ENCODE assay signal across 8 cellular contexts in genomic region chr19:13834308-13834790, GRCh38. TPM values are rescaled to one million over a fixed set of nuclear protein-coding genes. Genes with fewer than 3 reads are reported as not detected.
DNase-seq lines count a peak whose midpoint lies in the region; ATAC-seq and TF ChIP-seq lines count a peak whose summit lies in the region.

No MANE protein-coding gene starts in this region.

- WGBS in transverse colon (ENCODE audit: low coverage in 1 of 2), 2 donors, result 65% methylated on average over 9 of the region's 9 CpGs; no CpG with 5 or more reads in 1 of the 2 donors

- intact Hi-C loops in activated naive CD4-positive, alpha-beta T cell treated with anti-CD3 and anti-CD28 coated beads for 36 hours (cut with micrococcal nuclease), result no loop called here
- intact Hi-C loops in transverse colon (cut with DNase I; ENCODE audit: low total_unique reads), result no loop called here

- in situ Hi-C loops in transverse colon (cut with MboI; ENCODE audit: low pct_ligation_motif_present in 1 of 4, low pct_unique_long_range_greater_than_20kb in 1 of 4, low sequenced_read_pairs in 3 of 4), result no loop called here

- H3K4me3 Mint-ChIP-seq in activated naive CD4-positive, alpha-beta T cell treated with anti-CD3 and anti-CD28 coated beads for 36 hours, result peak overlapping the region; percentile 44
- no peak overlapping the region for H3K4me3 Mint-ChIP-seq in activated naive CD8-positive, alpha-beta T cell treated with anti-CD3 and anti-CD28 coated beads for 36 hours

- peak overlapping the region; percentile 99 to 100 (median 100) for H3K27ac ChIP-seq in transverse colon

- H3K4me3 ChIP-seq in transverse colon, result peak overlapping the region in 1 of 4 donors; percentile 35

- TF ChIP-seq EP300 in transverse colon (IDR thresholded peaks at IDR 0.05; ENCODE audit: low read depth), result no peak

- H3K27ac Mint-ChIP-seq in activated naive CD4-positive, alpha-beta T cell treated with anti-CD3 and anti-CD28 coated beads for 36 hours, result peak overlapping the region; percentile 99
- H3K27ac Mint-ChIP-seq in activated naive CD8-positive, alpha-beta T cell treated with anti-CD3 and anti-CD28 coated beads for 36 hours, result peak overlapping the region; percentile 86

- peaks cover 39% of the 10 kb centered on the region for H3K4me1 Mint-ChIP-seq in activated naive CD4-positive, alpha-beta T cell treated with anti-CD3 and anti-CD28 coated beads for 36 hours (ENCODE audit: low read depth)
- H3K4me1 Mint-ChIP-seq in activated naive CD8-positive, alpha-beta T cell treated with anti-CD3 and anti-CD28 coated beads for 36 hours, result peaks cover 40% of the 10 kb centered on the region

- CTCF ChIA-PET in activated naive CD4-positive, alpha-beta T cell treated with anti-CD3 and anti-CD28 coated beads for 36 hours (lab: Charles Lee), result interaction anchor here (0.6 to 1.8 kb wide), 5 partner anchors 17 to 51 kb away, joined by 3 to 8 read pairs (median 4); no protein-coding TSS in a partner anchor

- DNase-seq in activated naive CD4-positive, alpha-beta T cell treated with anti-CD3 and anti-CD28 coated beads for 36 hours, result no peak
- DNase-seq in activated naive CD4-positive, alpha-beta T cell treated with anti-CD3 and anti-CD28 coated beads, Interleukin-2, amount 50 U/mL, for 16 hours, result no peak
- DNase-seq in activated naive CD8-positive, alpha-beta T cell treated with anti-CD3 and anti-CD28 coated beads for 36 hours, result no peak
- DNase-seq in kidney tubule cell (ENCODE audit: low spot score) (peak; percentile 74), transverse colon (no peak), SHP77 treated with DMSO at 0.1 percent for 48 hours (lab: John Stamatoyannopoulos, UW) (no peak), NCI-H1694 treated with DMSO at 0.1 percent for 48 hours (lab: John Stamatoyannopoulos, UW) (no peak)

- TF ChIP-seq CTCF in transverse colon (IDR thresholded peaks at IDR 0.05), result no peak

- H3K9me3 ChIP-seq in transverse colon, result no peaks in the 10 kb centered on the region

- TF ChIP-seq POLR2A in transverse colon (IDR thresholded peaks at IDR 0.05), result no peak

- H3K27me3 ChIP-seq in transverse colon, result no peaks in the 10 kb centered on the region

- no peak for ATAC-seq in GM19328 (IDR thresholded peaks at IDR 0.05; ENCODE audit: unreplicated experiment)

- H3K27me3 Mint-ChIP-seq in activated naive CD4-positive, alpha-beta T cell treated with anti-CD3 and anti-CD28 coated beads for 36 hours (ENCODE audit: low read depth), result no peaks in the 10 kb centered on the region
- H3K27me3 Mint-ChIP-seq in activated naive CD8-positive, alpha-beta T cell treated with anti-CD3 and anti-CD28 coated beads for 36 hours, result no peaks in the 10 kb centered on the region

- H3K36me3 Mint-ChIP-seq in activated naive CD4-positive, alpha-beta T cell treated with anti-CD3 and anti-CD28 coated beads for 36 hours (ENCODE audit: low read depth), result peaks cover 46% of the 10 kb centered on the region
- H3K36me3 Mint-ChIP-seq in activated naive CD8-positive, alpha-beta T cell treated with anti-CD3 and anti-CD28 coated beads for 36 hours, result peaks cover 44% of the 10 kb centered on the region

- peaks cover 32 to 56% (median 40%) of the 10 kb centered on the region in 4 donors for H3K4me1 ChIP-seq in transverse colon

- no peaks in the 10 kb centered on the region for H3K36me3 ChIP-seq in transverse colon

- no peaks in the 10 kb centered on the region for H3K9me3 Mint-ChIP-seq in activated naive CD4-positive, alpha-beta T cell treated with anti-CD3 and anti-CD28 coated beads for 36 hours
- H3K9me3 Mint-ChIP-seq in activated naive CD8-positive, alpha-beta T cell treated with anti-CD3 and anti-CD28 coated beads for 36 hours, result no peaks in the 10 kb centered on the region

RNA-seq across cellular contexts. Expression of gene ZSWIM4, which starts 39.1 kb away (rescaled TPM):
- 1 to 10 TPM; 6.7 to 7.1 TPM for total RNA-seq in activated naive CD4-positive, alpha-beta T cell treated with anti-CD3 and anti-CD28 coated beads for 36 hours
- total RNA-seq in activated naive CD8-positive, alpha-beta T cell treated with anti-CD3 and anti-CD28 coated beads for 36 hours, result 1 to 10 TPM; 4.3 to 4.4 TPM
- total RNA-seq in transverse colon, result 1 to 10 TPM; 2.3 to 5.1 (median 2.9) TPM

RNA-seq across cellular contexts. Expression of gene NANOS3, which starts 42.6 kb away (rescaled TPM):
- under 1 TPM; 0.55 to 0.74 TPM for total RNA-seq in activated naive CD4-positive, alpha-beta T cell treated with anti-CD3 and anti-CD28 coated beads for 36 hours
- total RNA-seq in activated naive CD8-positive, alpha-beta T cell treated with anti-CD3 and anti-CD28 coated beads for 36 hours, result under 1 TPM; 0.70 to 0.80 TPM
- total RNA-seq in transverse colon, result not detected
